ENCODE assay signal across 10 cellular contexts in genomic region chr7:435518-436366, GRCh38.
DNase-seq lines count a peak whose midpoint lies in the region; ATAC-seq and TF ChIP-seq lines count a peak whose summit lies in the region.
"Had no signal": no experiment of that assay in that cellular context is flagged by ENCODE, and none has a peak within 500 bp of the region (broad histone marks: within the 10 kb centered on the region; RNA-seq: fewer than 3 reads in every experiment).

No MANE protein-coding gene starts in this region.

- no peaks in the 10 kb centered on the region for H3K9me3 Mint-ChIP-seq in CD4-positive, CD25-positive, alpha-beta regulatory T cell

- BruUV-seq in PC-3 (replicated peaks; lab: Mats Ljungman, UMichigan), result TSS peak; percentile 95

- H2BK120ac ChIP-seq in neuronal stem cell (ENCODE audit: low read depth, low read length), result peak overlapping the region; percentile 95

- H3K27ac ChIP-seq in CD4-positive, CD25-positive, alpha-beta regulatory T cell (ENCODE audit: insufficient read depth, low read length, poor library complexity, severe bottlenecking), result no peak overlapping the region
- H3K27ac ChIP-seq in PC-3 (ENCODE audit: low read length) (peak overlapping the region; percentile 71), neuronal stem cell (replicated peaks; ENCODE audit: low read length) (no peak overlapping the region)

- no peak for TF ChIP-seq CTCF in PC-3 (conservative IDR thresholded peaks at IDR 0.05; ENCODE audit: low read depth, low read length)
- TF ChIP-seq CTCF in epithelial cell of esophagus (IDR thresholded peaks at IDR 0.05; ENCODE audit: insufficient read depth, low read depth, low read length, missing control alignments), result no peak

- H3K4me2 ChIP-seq in PC-3 (ENCODE audit: low read length) (peak overlapping the region; percentile 86), neuronal stem cell (ENCODE audit: insufficient read depth, low read length, poor library complexity, severe bottlenecking) (no peak overlapping the region)

- TF ChIP-seq POLR2A in erythroblast (IDR thresholded peaks at IDR 0.05; ENCODE audit: low read length), result no peak

- H3K23ac ChIP-seq in neuronal stem cell (ENCODE audit: low read depth, low read length, poor library complexity), result no peak overlapping the region

- no peaks in the 10 kb centered on the region for H3K27me3 Mint-ChIP-seq in CD4-positive, CD25-positive, alpha-beta regulatory T cell

- intact Hi-C loops in PC-3 (cut with micrococcal nuclease), result loop anchor here (2.0 kb wide), 2 partner anchors 83 to 103 kb away; partner anchors contain the start of gene PDGFA

- peak overlapping the region; percentile 91 for H3K18ac ChIP-seq in neuronal stem cell (ENCODE audit: low read length)

- no peaks in the 10 kb centered on the region for H3F3A ChIP-seq in PC-3 (ENCODE audit: low read length, unreplicated experiment)

- H3K9me2 ChIP-seq in PC-3 (replicated peaks; ENCODE audit: low read length), result no peaks in the 10 kb centered on the region

- H4K8ac ChIP-seq in neuronal stem cell (ENCODE audit: low read depth, low read length), result no peak overlapping the region

- peak overlapping the region; percentile 82 for H2BK12ac ChIP-seq in neuronal stem cell (ENCODE audit: low read length)

- CTCF ChIA-PET in PC-3 (lab: Charles Lee), result interaction anchor here (0.6 to 1.8 kb wide), 3 partner anchors 73 to 201 kb away, joined by 3 to 4 read pairs (median 4); no protein-coding TSS in a partner anchor

- H3K4me3 ChIP-seq in CD4-positive, CD25-positive, alpha-beta regulatory T cell (ENCODE audit: low read depth, low read length), result no peak overlapping the region
- peak overlapping the region; percentile 61 for H3K4me3 ChIP-seq in PC-3 (ENCODE audit: low read length)
- peak overlapping the region; percentile 25 for H3K4me3 ChIP-seq in epithelial cell of esophagus (ENCODE audit: low read length)
- H3K4me3 ChIP-seq in neuronal stem cell (ENCODE audit: low read length in 2 of 2), result no peak overlapping the region

- no peaks in the 10 kb centered on the region for H3K79me1 ChIP-seq in neuronal stem cell (ENCODE audit: low read depth, low read length)

- no peak overlapping the region for H3K4ac ChIP-seq in neuronal stem cell (ENCODE audit: low read length)

- no peaks in the 10 kb centered on the region for H3K4me1 ChIP-seq in CD4-positive, CD25-positive, alpha-beta regulatory T cell (ENCODE audit: control insufficient read depth, insufficient read depth, low read length, poor library complexity, severe bottlenecking)
- H3K4me1 ChIP-seq in PC-3 (ENCODE audit: insufficient read depth, low read length) (peaks cover 19% of the 10 kb centered on the region), neuronal stem cell (ENCODE audit: control insufficient read depth in 2 of 2, insufficient read depth in 1 of 2, low read depth in 1 of 2, low read length in 2 of 2) (peaks cover 10 to 35% of the 10 kb centered on the region in 2 donors)

- no CpG with 5 or more reads among the region's 29 CpGs for WGBS in neuronal stem cell (ENCODE audit: extremely low coverage in 2 of 2, insufficient read length in 2 of 2, insufficient replicate concordance in 1 of 2), 2 donors

- H2BK5ac ChIP-seq in neuronal stem cell (ENCODE audit: low read length), result peak overlapping the region; percentile 94

- H3K9ac ChIP-seq in PC-3 (ENCODE audit: low read length), result peak overlapping the region; percentile 37
- no peak overlapping the region for H3K9ac ChIP-seq in neuronal stem cell (ENCODE audit: low read depth, low read length, poor library complexity)

- peak overlapping the region; percentile 99 for H2BK15ac ChIP-seq in neuronal stem cell (ENCODE audit: low read length)

- no peaks in the 10 kb centered on the region for H3K36me3 Mint-ChIP-seq in CD4-positive, CD25-positive, alpha-beta regulatory T cell

- no peak for DNase-seq in CD4-positive, CD25-positive, alpha-beta regulatory T cell
- DNase-seq in PC-3, result peak; percentile 82
- DNase-seq in epithelial cell of esophagus (ENCODE audit: low read depth), result peak; percentile 88
- no peak for DNase-seq in neuronal stem cell (ENCODE audit: low spot score)
- DNase-seq in erythroblast (lab: John Stamatoyannopoulos, UW), result no peak
- DNase-seq: foreskin melanocyte, OCI-M1 had no signal

- peak overlapping the region; percentile 85 for H3K14ac ChIP-seq in neuronal stem cell (ENCODE audit: low read length)

- no peaks in the 10 kb centered on the region for H4K20me1 ChIP-seq in PC-3 (ENCODE audit: low read length)

- peak overlapping the region; percentile 91 for H2AK5ac ChIP-seq in neuronal stem cell (ENCODE audit: low read depth, low read length)

- peak overlapping the region in 1 of 3 donors; percentile 46 for H3K27ac Mint-ChIP-seq in CD4-positive, CD25-positive, alpha-beta regulatory T cell

- H3K4me3 Mint-ChIP-seq in CD4-positive, CD25-positive, alpha-beta regulatory T cell, result peak overlapping the region in 3 of 4 donors; percentile 22 to 82 (median 47)

- H3K36me3 ChIP-seq in CD4-positive, CD25-positive, alpha-beta regulatory T cell (ENCODE audit: control insufficient read depth, insufficient read depth, low read length), result no peaks in the 10 kb centered on the region
- H3K36me3 ChIP-seq in PC-3 (ENCODE audit: low read depth, low read length), result no peaks in the 10 kb centered on the region
- no peaks in the 10 kb centered on the region for H3K36me3 ChIP-seq in neuronal stem cell (replicated peaks in 1 of 2; ENCODE audit: control insufficient read depth in 2 of 2, insufficient read depth in 2 of 2, low read length in 2 of 2)

- H3K27me3 ChIP-seq in CD4-positive, CD25-positive, alpha-beta regulatory T cell (ENCODE audit: control insufficient read depth, insufficient read depth, low read length), result no peaks in the 10 kb centered on the region
- no peaks in the 10 kb centered on the region for H3K27me3 ChIP-seq in PC-3 (ENCODE audit: low read length)
- H3K27me3 ChIP-seq in neuronal stem cell (ENCODE audit: control insufficient read depth in 3 of 3, insufficient read depth in 3 of 3, low read depth in 1 of 3, low read length in 3 of 3), result peaks cover 0 to 32% (median 0%) of the 10 kb centered on the region in 3 experiments

- H3K4me1 Mint-ChIP-seq in CD4-positive, CD25-positive, alpha-beta regulatory T cell, result peaks cover 0 to 6% (median 2%) of the 10 kb centered on the region in 4 donors

- peak overlapping the region; percentile 84 for H2AFZ ChIP-seq in PC-3 (ENCODE audit: low read length)
- H2AFZ ChIP-seq in neuronal stem cell (ENCODE audit: low read length), result no peak overlapping the region

- H3K9me3 ChIP-seq in CD4-positive, CD25-positive, alpha-beta regulatory T cell (ENCODE audit: control insufficient read depth in 2 of 2, low read length in 2 of 2), result no peaks in the 10 kb centered on the region
- H3K9me3 ChIP-seq in PC-3 (ENCODE audit: low read length) (no peaks in the 10 kb centered on the region), neuronal stem cell (replicated peaks in 1 of 2; ENCODE audit: control insufficient read depth in 2 of 2, insufficient read depth in 1 of 2, low read depth in 1 of 2, low read length in 2 of 2) (no peaks in the 10 kb centered on the region)

- H3K79me2 ChIP-seq in PC-3 (ENCODE audit: low read length), result no peaks in the 10 kb centered on the region

- POLR2A ChIA-PET in PC-3 (lab: Charles Lee; ENCODE audit: unreplicated experiment), result interaction anchor here (1.1 kb wide), 1 partner anchor 102 kb away, joined by 14 read pairs; no protein-coding TSS in a partner anchor

- H4K91ac ChIP-seq in neuronal stem cell (ENCODE audit: low read depth, low read length, poor library complexity), result no peak overlapping the region

- no peak for ATAC-seq in CD4-positive, CD25-positive, alpha-beta regulatory T cell (ENCODE audit: low read depth in 2 of 2)
- ATAC-seq in PC-3 (peak; percentile 89), HG03565 (IDR thresholded peaks at IDR 0.05; ENCODE audit: unreplicated experiment) (no peak), HG03521 (IDR thresholded peaks at IDR 0.05; ENCODE audit: unreplicated experiment) (no peak), HG03196 (IDR thresholded peaks at IDR 0.05; ENCODE audit: unreplicated experiment) (no peak)

Comparison
In these comparisons a context has a peak if more than half of its experiments do, and no peak if none do; other contexts are left out.
1. DNase-seq: peak in PC-3 (single experiment) and epithelial cell of esophagus (single experiment); none in CD4-positive, CD25-positive, alpha-beta regulatory T cell (0 of 3), neuronal stem cell (single experiment) and erythroblast (0 of 2).
2. H3K4me3 ChIP-seq: peak in PC-3 (single experiment) and epithelial cell of esophagus (single experiment); none in CD4-positive, CD25-positive, alpha-beta regulatory T cell (single experiment) and neuronal stem cell (0 of 2).